In genomic region chr19:23378948-23379347, GRCh38 we compare ENCODE assay signal across 18 cellular contexts. TPM values are rescaled to one million over a fixed set of nuclear protein-coding genes. Genes with fewer than 3 reads are reported as not detected.
DNase-seq lines count a peak whose midpoint lies in the region; ATAC-seq and TF ChIP-seq lines count a peak whose summit lies in the region.
"Had no signal": no experiment of that assay in that cellular context is flagged by ENCODE, and none has a peak within 500 bp of the region (broad histone marks: within the 10 kb centered on the region; RNA-seq: fewer than 3 reads in every experiment).

No MANE protein-coding gene starts in this region.

- peak; percentile 60 for ATAC-seq in Right ventricle myocardium inferior

- H3K27ac ChIP-seq in hepatocyte (peak overlapping the region; percentile 25), mesendoderm (ENCODE audit: low read depth, low read length) (no peak overlapping the region)
- H3K27ac ChIP-seq: brain microvascular endothelial cell, parathyroid adenoma, thoracic aorta had no signal

- H3K4me1 ChIP-seq in hepatocyte (ENCODE audit: insufficient read depth) (no peaks in the 10 kb centered on the region), mesendoderm (ENCODE audit: control insufficient read depth, low read depth, low read length) (no peaks in the 10 kb centered on the region)

- H3K79me1 ChIP-seq in mesendoderm (ENCODE audit: low read length): peaks cover 3% of the 10 kb centered on the region

- TF ChIP-seq POLR2A in lower leg skin (IDR thresholded peaks at IDR 0.05): no peak

- H3K4ac ChIP-seq in mesendoderm (ENCODE audit: low read depth, low read length): no peak overlapping the region

- H3K4me2 ChIP-seq in hepatocyte (no peak overlapping the region), mesendoderm (ENCODE audit: low read length) (no peak overlapping the region)

- H3K79me2 ChIP-seq in hepatocyte (peaks cover 98% of the 10 kb centered on the region), mesendoderm (ENCODE audit: control insufficient read depth, insufficient read depth, low read length) (peaks cover 31% of the 10 kb centered on the region)

- DNase-seq in Right ventricle myocardium inferior (ENCODE audit: missing footprints) (no peak), cardiac septum (ENCODE audit: low spot score) (no peak), choroid plexus epithelial cell (ENCODE audit: low read depth) (peak; percentile 18), hepatocyte (ENCODE audit: low spot score) (peak; percentile 7), mesendoderm (no peak), SHP77 treated with DMSO at 0.1 percent for 48 hours (lab: John Stamatoyannopoulos, UW) (no peak), lower leg skin (ENCODE audit: low spot score in 2 of 2) (no peak)
- DNase-seq: activated B cell treated with CpG ODN at 0.5 μM for 24 hours; activated CD8-positive, alpha-beta memory T cell treated with anti-CD3 and anti-CD28 coated beads for 24 hours; activated naive CD8-positive, alpha-beta T cell treated with anti-CD3 and anti-CD28 coated beads, Interleukin-2, amount 10 ng/mL, durations not matched to agents 7 days and 5 days; activated T-cell treated with anti-CD3 and anti-CD28 coated beads, Interleukin-2, amount 50 U/mL, for 48 hours; brain microvascular endothelial cell; NCI-H1092; NCI-H2081; NCI-H510A; T-helper 9 cell had no signal

- H3K27me3 ChIP-seq in hepatocyte (no peaks in the 10 kb centered on the region), mesendoderm (ENCODE audit: insufficient read depth, low read length, poor library complexity) (no peaks in the 10 kb centered on the region)
- H3K27me3 ChIP-seq: brain microvascular endothelial cell had no signal

- no peaks in the 10 kb centered on the region for H4K20me1 ChIP-seq in hepatocyte (ENCODE audit: insufficient read depth, poor library complexity, severe bottlenecking)

- H3K9ac ChIP-seq in mesendoderm (ENCODE audit: low read length): no peak overlapping the region
- H3K9ac ChIP-seq: parathyroid adenoma had no signal

- no peak overlapping the region for H2BK120ac ChIP-seq in mesendoderm (ENCODE audit: low read depth, low read length)

- no peak overlapping the region for H3K23ac ChIP-seq in mesendoderm (ENCODE audit: low read length)

- no peaks in the 10 kb centered on the region for H3K9me2 ChIP-seq in hepatocyte (replicated peaks; ENCODE audit: insufficient read depth)

- WGBS in hepatocyte (ENCODE audit: low lambda C conversion rate, missing lambda C conversion rate): 100% methylated on average over 1 of the region's 1 CpG
- WGBS in mesendoderm (ENCODE audit: extremely low coverage, insufficient coverage, low lambda C conversion rate): no CpG with 5 or more reads among the region's 1 CpG
- 89 to 94% methylated on average over 1 of the region's 1 CpG for WGBS in lower leg skin, 2 donors

- no peak overlapping the region for H2AK5ac ChIP-seq in mesendoderm (ENCODE audit: low read length)

- no peak overlapping the region for H2AFZ ChIP-seq in hepatocyte
- H2AFZ ChIP-seq: parathyroid adenoma had no signal

- H4K8ac ChIP-seq in mesendoderm (ENCODE audit: low read depth, low read length): no peak overlapping the region

- H3K56ac ChIP-seq in mesendoderm (ENCODE audit: low read length): no peak overlapping the region

- peaks cover 27% of the 10 kb centered on the region for H3K36me3 ChIP-seq in hepatocyte (replicated peaks; ENCODE audit: insufficient read depth, low read depth)
- no peaks in the 10 kb centered on the region for H3K36me3 ChIP-seq in mesendoderm (ENCODE audit: control insufficient read depth, insufficient read depth, low read length)

- no peak overlapping the region for H2BK5ac ChIP-seq in mesendoderm (ENCODE audit: low read length)

- no peak overlapping the region for H4K5ac ChIP-seq in mesendoderm (ENCODE audit: low read length)

- peaks cover 78% of the 10 kb centered on the region for H3K9me3 ChIP-seq in hepatocyte (ENCODE audit: low read depth)

- H3K4me3 ChIP-seq in choroid plexus epithelial cell (ENCODE audit: low read depth, low read length) (no peak overlapping the region), hepatocyte (no peak overlapping the region), mesendoderm (ENCODE audit: low read length) (no peak overlapping the region), lower leg skin (ENCODE audit: low read depth, poor library complexity, severe bottlenecking) (no peak overlapping the region)
- H3K4me3 ChIP-seq: thoracic aorta had no signal

- H2BK15ac ChIP-seq in mesendoderm (replicated peaks; ENCODE audit: low read depth): no peak overlapping the region

- TF ChIP-seq CTCF in choroid plexus epithelial cell (conservative IDR thresholded peaks at IDR 0.05; ENCODE audit: low read depth, low read length) (no peak), hepatocyte (IDR thresholded peaks at IDR 0.05; ENCODE audit: poor library complexity) (no peak), lower leg skin (IDR thresholded peaks at IDR 0.05) (no peak)

- H3K18ac ChIP-seq in mesendoderm (ENCODE audit: low read length): no peak overlapping the region

- intact Hi-C loops in Right ventricle myocardium inferior (cut with DNase I) (no loop called here), cardiac septum (cut with DNase I) (no loop called here), lower leg skin (cut with DNase I; ENCODE audit: low total_unique reads) (no loop called here)

RNA-seq across cellular contexts. Expression of gene ZNF91, which starts 16.3 kb away (rescaled TPM):
- total RNA-seq in Right ventricle myocardium inferior (90.1 TPM), cardiac septum (91.1 TPM), hepatocyte (68.3 and 84.0 TPM in 2 replicates), lower leg skin (10 to 100 TPM; 36.7 to 82.9 (median 50.7) TPM)
- polyA plus RNA-seq in hepatocyte: 19.0 and 25.2 TPM in 2 replicates
- 18.3 TPM for polyA plus RNA-seq in mesendoderm (2013, experiment 1 of 2)
- 18.2 TPM for polyA plus RNA-seq in mesendoderm (2013, experiment 2 of 2)

Comparison
In these comparisons a context has a peak if more than half of its experiments do, and no peak if none do; other contexts are left out.
1. DNase-seq: peak in choroid plexus epithelial cell (single experiment) and hepatocyte (single experiment); none in Right ventricle myocardium inferior (single experiment), cardiac septum (single experiment), mesendoderm (single experiment), SHP77 treated with DMSO at 0.1 percent for 48 hours (single experiment) and lower leg skin (0 of 2).